In the genomic region with DNA sequence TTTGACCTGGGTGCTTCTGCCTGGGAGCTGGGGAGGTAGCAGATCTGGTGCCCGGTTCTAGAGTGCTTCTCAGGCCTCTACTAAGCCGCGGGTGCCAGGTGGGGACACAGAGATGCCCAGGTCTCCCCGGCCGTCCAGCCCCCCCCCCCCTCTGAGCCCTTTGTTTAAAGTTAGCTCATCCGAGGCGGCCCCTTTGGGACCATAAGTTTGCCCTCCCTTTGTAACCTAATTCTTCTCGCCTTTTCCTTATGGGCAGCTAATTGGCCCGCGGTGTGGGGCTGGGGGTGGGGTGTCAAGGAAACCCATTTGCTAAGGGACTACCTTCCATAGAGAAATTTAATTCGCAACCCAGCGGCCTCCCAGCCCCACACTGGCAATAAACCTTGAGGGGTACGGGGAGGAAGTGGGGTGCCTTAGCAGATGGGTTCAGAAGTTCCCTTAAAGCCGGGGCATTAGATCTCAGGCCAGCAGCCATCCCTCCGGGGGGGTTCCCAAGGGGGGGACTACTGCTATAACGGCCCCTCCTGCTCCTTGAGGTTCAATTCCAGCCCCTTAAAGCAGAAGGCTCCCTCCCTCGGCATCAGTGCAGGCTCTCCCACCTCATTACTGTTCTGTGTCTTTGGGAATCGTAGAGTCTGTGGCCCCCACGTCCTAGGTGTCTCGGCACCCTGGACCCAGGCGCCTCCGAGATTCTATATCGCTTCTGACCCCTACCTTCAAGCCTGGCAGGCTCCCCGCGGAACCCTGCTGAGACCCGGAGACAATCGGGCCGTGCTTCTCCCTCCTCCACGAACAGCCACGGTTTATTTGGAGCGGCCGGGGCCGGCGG, we compare ENCODE assay signal across 11 cellular contexts. TPM values are rescaled to one million over a fixed set of nuclear protein-coding genes. Genes with fewer than 3 reads are reported as not detected.
DNase-seq lines count a peak whose midpoint lies in the region; ATAC-seq, FAIRE-seq and TF ChIP-seq lines count a peak whose summit lies in the region.
"Had no signal": no experiment of that assay in that cellular context is flagged by ENCODE, and none has a peak within 500 bp of the region (broad histone marks: within the 10 kb centered on the region; RNA-seq: fewer than 3 reads in every experiment).

No MANE protein-coding gene starts in this region.

- H3K27me3 Mint-ChIP-seq in astrocyte (ENCODE audit: low read depth, unreplicated experiment) (peaks cover 60% of the 10 kb centered on the region), mesothelial cell of epicardium (ENCODE audit: low read depth) (peaks cover 33% of the 10 kb centered on the region)

- H3K79me2 ChIP-seq in astrocyte (ENCODE audit: insufficient read depth, low read length), result peaks cover 10% of the 10 kb centered on the region

- H3K9me3 Mint-ChIP-seq in astrocyte (ENCODE audit: unreplicated experiment) (peaks cover 6% of the 10 kb centered on the region), mesothelial cell of epicardium (no peaks in the 10 kb centered on the region)

- ATAC-seq in HG02885 (IDR thresholded peaks at IDR 0.05; ENCODE audit: poor library complexity, unreplicated experiment), result no peak

- no peak overlapping the region for H3K27ac ChIP-seq in astrocyte (ENCODE audit: low read depth, low read length)

- no peak for FAIRE-seq in astrocyte (lab: Jason Lieb, UNC)

- H3K9me3 ChIP-seq in astrocyte (ENCODE audit: insufficient read depth, low read depth, low read length), result no peaks in the 10 kb centered on the region

- H4K20me1 ChIP-seq in astrocyte (ENCODE audit: insufficient read depth, low read length), result peaks cover 36% of the 10 kb centered on the region

- no peak overlapping the region for H3K4me3 Mint-ChIP-seq in astrocyte (ENCODE audit: unreplicated experiment)
- peak overlapping the region; percentile 94 for H3K4me3 Mint-ChIP-seq in mesothelial cell of epicardium

- H3K4me3 ChIP-seq in astrocyte (ENCODE audit: insufficient read depth, low read depth, low read length), result no peak overlapping the region

- H3K36me3 Mint-ChIP-seq in astrocyte (ENCODE audit: low read depth, unreplicated experiment), result no peaks in the 10 kb centered on the region
- H3K36me3 Mint-ChIP-seq in mesothelial cell of epicardium, result no peaks in the 10 kb centered on the region

- peak overlapping the region; percentile 62 for H3K9ac ChIP-seq in astrocyte (ENCODE audit: low read length)

- H3K27ac Mint-ChIP-seq in astrocyte (ENCODE audit: unreplicated experiment) (peak overlapping the region; percentile 77), mesothelial cell of epicardium (peak overlapping the region; percentile 97)

- no peak for TF ChIP-seq CTCF in GM10266 (IDR thresholded peaks at IDR 0.05; ENCODE audit: control insufficient read depth, insufficient read depth, low read depth, missing control alignments)
- TF ChIP-seq CTCF in astrocyte (IDR thresholded peaks at IDR 0.05; ENCODE audit: insufficient read depth, low read depth, low read length), result no peak
- no peak for TF ChIP-seq CTCF in mesothelial cell of epicardium (IDR thresholded peaks at IDR 0.05; ENCODE audit: unreplicated experiment)
- TF ChIP-seq CTCF in GM20000 (IDR thresholded peaks at IDR 0.05; ENCODE audit: extremely low read depth, missing control alignments), result no peak

- no peak overlapping the region for H2AFZ ChIP-seq in astrocyte (ENCODE audit: low read depth, low read length)

- H3K4me2 ChIP-seq in astrocyte (ENCODE audit: low read length), result peak overlapping the region; percentile 89

- H3K27me3 ChIP-seq in astrocyte (ENCODE audit: insufficient read depth, low read length), result peaks cover 80% of the 10 kb centered on the region

- DNase-seq in 8988T (peak; percentile 72), GM10266 (ENCODE audit: extremely low spot score) (peak; percentile 47), astrocyte (ENCODE audit: low read depth) (no peak), mesothelial cell of epicardium (ENCODE audit: low spot score in 2 of 2, unreplicated experiment in 2 of 2) (no peak), GM20000 (ENCODE audit: low spot score) (no peak), NCI-H1105 (lab: John Stamatoyannopoulos, UW) (no peak)
- DNase-seq in stimulated activated CD8-positive, alpha-beta memory T cell treated with anti-CD3 and anti-CD28 coated beads, Interleukin-4, amount 100 ng/mL, for 48 hours, result no peak
- DNase-seq: DMS153; stimulated activated CD4-positive, alpha-beta T cell treated with anti-CD3 and anti-CD28 coated beads, Interleukin-12 subunit alpha, Interleukin-12 subunit beta, amount 100 ng/mL, for 4 hours had no signal

- no peaks in the 10 kb centered on the region for H3K36me3 ChIP-seq in astrocyte (ENCODE audit: insufficient read depth, low read length)

- peaks cover 14% of the 10 kb centered on the region for H3K4me1 ChIP-seq in astrocyte (ENCODE audit: insufficient read depth, low read length)

- H3K4me1 Mint-ChIP-seq in astrocyte (ENCODE audit: low read depth, unreplicated experiment) (no peaks in the 10 kb centered on the region), mesothelial cell of epicardium (peaks cover 47% of the 10 kb centered on the region)

RNA-seq across cellular contexts. Expression of gene GATA2, which starts 1.7 kb away (rescaled TPM):
- total RNA-seq in astrocyte (0.58 and 1.7 TPM in 2 replicates), mesothelial cell of epicardium (53.2 to 60.4 TPM (median 54.3 TPM) in 3 replicates)

RNA-seq across cellular contexts. Expression of gene DNAJB8, which starts 24.6 kb away (rescaled TPM):
- total RNA-seq in astrocyte (not detected in 2 replicates), mesothelial cell of epicardium (not detected in 3 replicates)
- total RNA-seq: subcutaneous adipose tissue had no signal

Comparison
In these comparisons a context has a peak if more than half of its experiments do, and no peak if none do; other contexts are left out.
1. DNase-seq: peak in 8988T (single experiment) and GM10266 (single experiment); none in astrocyte (single experiment), mesothelial cell of epicardium (0 of 2), GM20000 (single experiment), NCI-H1105 (single experiment) and stimulated activated CD8-positive, alpha-beta memory T cell treated with anti-CD3 and anti-CD28 coated beads, Interleukin-4, amount 100 ng/mL, for 48 hours (single experiment).
2. RNA of gene GATA2, which starts 1.7 kb away (total RNA-seq): 53.2 to 60.4 TPM in mesothelial cell of epicardium; 0.58 to 1.7 TPM in astrocyte; every median in the first group is over 10 times any median in the second.